In genomic region chr12:78143717-78144116, GRCh38 we compare ENCODE assay signal across 26 cellular contexts.
"Had no signal": no experiment of that assay in that cellular context is flagged by ENCODE, and none has a peak within 500 bp of the region (broad histone marks: within the 10 kb centered on the region; RNA-seq: fewer than 3 reads in every experiment).

No MANE protein-coding gene starts in this region.

- H3K27me3 ChIP-seq: pancreas, spleen, suprapubic skin, tibial artery, upper lobe of right lung had no signal

- DNase-seq: hippocampal formation; kidney glomerular epithelial cell; left cardiac atrium; mesendoderm; naive thymus-derived CD4-positive, alpha-beta T cell; nucleus accumbens; pancreas; posterior cingulate gyrus; retina; right cardiac atrium; small intestine; spleen; stimulated activated CD4-positive, alpha-beta T cell treated with anti-CD3 and anti-CD28 coated beads, Interleukin-4, amount 100 ng/mL, for 24 hours; stimulated activated naive CD4-positive, alpha-beta T cell; tibial artery; trophoblast cell; upper lobe of right lung had no signal

- H3K4me1 ChIP-seq: pancreas, prostate gland, spleen, suprapubic skin, tibial artery, upper lobe of right lung had no signal

- H3K36me3 ChIP-seq: pancreas, prostate gland, suprapubic skin, thoracic aorta, tibial artery had no signal

- FAIRE-seq: keratinocyte, pancreas, small intestine, urothelium cell line had no signal

- H3K27ac ChIP-seq: pancreas, prostate gland, spleen, suprapubic skin, thoracic aorta, tibial artery, upper lobe of right lung had no signal

- H3K9me3 ChIP-seq: pancreas, prostate gland, spleen, suprapubic skin, thoracic aorta, tibial artery, upper lobe of right lung had no signal

- H3K4me3 ChIP-seq: lung, pancreas, prostate gland, spleen, suprapubic skin, thoracic aorta, tibial artery, upper lobe of right lung had no signal

- ATAC-seq: left cardiac atrium; left lobe of liver; naive thymus-derived CD4-positive, alpha-beta T cell; pancreas; right cardiac atrium; sciatic nerve; stimulated activated effector memory CD8-positive, alpha-beta T cell treated with anti-CD3 and anti-CD28 coated beads, Interleukin-12 subunit alpha, Interleukin-12 subunit beta, amount 100 ng/mL, for 72 hours; upper lobe of right lung had no signal
